In the genomic region with DNA sequence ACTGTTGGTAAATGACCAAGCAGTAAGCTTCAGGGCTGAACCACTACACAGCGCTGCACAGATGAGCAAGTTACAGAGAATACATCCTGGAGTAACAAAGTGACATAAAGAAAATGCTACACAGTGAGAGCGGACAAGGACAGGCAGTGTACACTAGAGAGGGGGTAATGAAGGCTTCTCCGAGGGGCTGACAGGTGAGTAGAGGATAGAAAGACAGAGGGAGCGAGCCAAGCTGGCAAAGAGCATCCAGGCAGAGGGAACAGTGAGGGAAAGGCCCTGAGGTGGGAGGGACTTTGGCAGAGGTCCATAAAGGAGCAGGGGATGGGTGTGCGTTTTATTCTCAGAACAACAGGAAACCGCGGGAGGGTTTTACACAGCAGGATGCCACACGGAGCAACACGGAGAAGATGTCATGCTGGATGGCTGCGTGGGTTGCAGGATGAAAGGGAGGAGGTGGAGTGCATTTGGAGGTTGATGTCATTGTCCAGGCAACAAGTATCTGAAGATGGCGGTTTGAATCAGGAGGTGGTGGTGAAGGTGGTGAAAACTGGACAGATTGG, we compare ENCODE assay signal across 14 cellular contexts. TPM values are rescaled to one million over a fixed set of nuclear protein-coding genes. Genes with fewer than 3 reads are reported as not detected.
A peak's percentile ranks its signal among the peaks of the same experiment; 100 is the strongest.
DNase-seq lines count a peak whose midpoint lies in the region; FAIRE-seq and TF ChIP-seq lines count a peak whose summit lies in the region.
"Had no signal": no experiment of that assay in that cellular context is flagged by ENCODE, and none has a peak within 500 bp of the region (broad histone marks: within the 10 kb centered on the region; RNA-seq: fewer than 3 reads in every experiment).

No MANE protein-coding gene starts in this region.

- no peak overlapping the region for H2AK5ac ChIP-seq in H1 (ENCODE audit: low read depth, low read length)

- 0 out of 2 replicates have a peak overlapping the region, but pooled peaks have one; percentile 60 for H2BK5ac ChIP-seq in H1 (ENCODE audit: low read depth, low read length)

- TF ChIP-seq RAD21 in H1 (IDR thresholded peaks at IDR 0.05 in 1 of 2, conservative IDR thresholded peaks at IDR 0.05 in 1 of 2; ENCODE audit: low read depth in 2 of 2, low read length in 2 of 2), result no peak

- H2BK120ac ChIP-seq in H1 (replicated peaks; ENCODE audit: low read depth, low read length), result no peak overlapping the region

- no peak overlapping the region for H2AFZ ChIP-seq in H1 (ENCODE audit: low read length)

- CTCF ChIA-PET in H1 (lab: Charles Lee; ENCODE audit: partially characterized antibody), result interaction anchor here (0.9 to 2.5 kb wide), 5 partner anchors 12 to 209 kb away, joined by 3 to 10 read pairs (median 4); no protein-coding TSS in a partner anchor

- no peak overlapping the region for H2BK12ac ChIP-seq in H1 (ENCODE audit: low read depth, low read length)

- no peaks in the 10 kb centered on the region for H4K20me1 ChIP-seq in H1 (replicated peaks in 1 of 2; ENCODE audit: control insufficient read depth in 1 of 2, insufficient read depth in 2 of 2, low read length in 2 of 2)

- H3K4me1 Mint-ChIP-seq in CD14-positive monocyte, result no peaks in the 10 kb centered on the region

- no peaks in the 10 kb centered on the region for H3K79me1 ChIP-seq in H1 (ENCODE audit: low read depth, low read length)

- no peak overlapping the region for H4K91ac ChIP-seq in H1 (replicated peaks; ENCODE audit: insufficient read length, low read length)

- no peak overlapping the region for H3K27ac Mint-ChIP-seq in CD14-positive monocyte
- H3K27ac Mint-ChIP-seq: progenitor cell of endocrine pancreas had no signal

- no peak overlapping the region for H3K18ac ChIP-seq in H1 (ENCODE audit: extremely low read depth, low read length)

- no peak overlapping the region for H3K9ac ChIP-seq in H1 (replicated peaks in 1 of 4; ENCODE audit: extremely low read depth in 1 of 4, low read depth in 3 of 4, low read length in 3 of 4)

- no peaks in the 10 kb centered on the region for H3K36me3 Mint-ChIP-seq in CD14-positive monocyte

- H3K27me3 ChIP-seq in H1 (replicated peaks in 1 of 4; ENCODE audit: control insufficient read depth in 3 of 4, extremely low read depth in 1 of 4, insufficient read depth in 3 of 4, low read length in 3 of 4), result peaks cover 0 to 6% (median 3%) of the 10 kb centered on the region in 4 experiments; a peak in 2 of 7 replicates

- H3K27me3 Mint-ChIP-seq in CD14-positive monocyte (ENCODE audit: low read depth in 3 of 3), result peaks cover 4 to 25% (median 14%) of the 10 kb centered on the region in 3 donors

- DNase-seq in activated CD8-positive, alpha-beta memory T cell treated with anti-CD3 and anti-CD28 coated beads for 24 hours, result peak; percentile 61
- no peak for DNase-seq in activated CD8-positive, alpha-beta memory T cell treated with anti-CD3 and anti-CD28 coated beads, Interleukin-2, amount 50 U/mL, for 4 hours
- peak; percentile 38 for DNase-seq in activated T-cell treated with anti-CD3 and anti-CD28 coated beads for 48 hours (ENCODE audit: low read depth)
- no peak for DNase-seq in H1 (ENCODE audit: low read depth in 1 of 2, low spot score in 2 of 2)
- DNase-seq in urothelium cell line (ENCODE audit: low spot score), result peak; percentile 54
- DNase-seq in CD14-positive monocyte (ENCODE audit: low spot score), result no peak
- DNase-seq in NCI-H1105 (lab: John Stamatoyannopoulos, UW), result no peak
- DNase-seq in T1000 (lab: John Stamatoyannopoulos, UW), result no peak

- no peak overlapping the region for H3K4me3 ChIP-seq in H1 (ENCODE audit: extremely low read depth in 1 of 4, insufficient read depth in 2 of 4, low read depth in 3 of 4, low read length in 4 of 4)

- H2BK20ac ChIP-seq in H1 (ENCODE audit: low read length), result no peak overlapping the region

- H3K79me2 ChIP-seq in H1 (ENCODE audit: control insufficient read depth in 1 of 2, insufficient read depth in 2 of 2, low read length in 2 of 2), result no peaks in the 10 kb centered on the region

- H3K9me3 Mint-ChIP-seq in CD14-positive monocyte, result peaks cover 0 to 8% (median 5%) of the 10 kb centered on the region in 7 donors

- 0 out of 2 replicates have a peak overlapping the region, but pooled peaks have one; percentile 16 for H2BK15ac ChIP-seq in H1 (ENCODE audit: low read length)

- H3K23me2 ChIP-seq in H1 (ENCODE audit: low read depth, low read length), result no peaks in the 10 kb centered on the region

- FAIRE-seq in H1 (lab: Jason Lieb, UNC), result no peak
- peak; percentile 5 for FAIRE-seq in urothelium cell line (lab: Jason Lieb, UNC)
- FAIRE-seq: frontal cortex had no signal

- intact Hi-C loops in CD14-positive monocyte (cut with micrococcal nuclease), result no loop called here

- no peak overlapping the region for H3K14ac ChIP-seq in H1 (ENCODE audit: insufficient read length)

- peaks cover 5% of the 10 kb centered on the region in 2 experiments; a peak in 1 of 4 replicates for H3K9me3 ChIP-seq in H1 (ENCODE audit: insufficient read depth in 2 of 2, low read depth in 1 of 2, low read length in 1 of 2)

- H3K4me1 ChIP-seq in H1 (replicated peaks in 1 of 4; ENCODE audit: control insufficient read depth in 3 of 4, insufficient read depth in 4 of 4, low read length in 3 of 4), result no peaks in the 10 kb centered on the region

- no peak overlapping the region for H3K23ac ChIP-seq in H1 (ENCODE audit: insufficient read length)

- H3K27ac ChIP-seq in H1 (ENCODE audit: low read depth, low read length), result no peak overlapping the region
- H3K27ac ChIP-seq: VCaP had no signal

- TF ChIP-seq EP300 in H1 (IDR thresholded peaks at IDR 0.05; ENCODE audit: borderline replicate concordance in 1 of 2, low read depth in 2 of 2, low read length in 2 of 2), result no peak

- no peak overlapping the region for H3K4me2 ChIP-seq in H1 (ENCODE audit: insufficient read depth in 1 of 2, low read depth in 2 of 2, low read length in 2 of 2)

- TF ChIP-seq POLR2A in H1 (IDR thresholded peaks at IDR 0.05; ENCODE audit: control extremely low read depth in 1 of 2, low read depth in 2 of 2, low read length in 2 of 2), result no peak

- no peak overlapping the region for H3K4me3 Mint-ChIP-seq in CD14-positive monocyte

- no peak overlapping the region for H4K5ac ChIP-seq in H1 (ENCODE audit: insufficient read length, low read depth, low read length)

- WGBS in H1 (ENCODE audit: extremely low coverage in 1 of 2, insufficient coverage in 1 of 2, insufficient read length in 1 of 2, insufficient replicate concordance in 2 of 2, low coverage in 1 of 2, low lambda C conversion rate in 2 of 2, missing lambda C conversion rate in 1 of 2), 2 experiments, result 78% methylated on average over 11 of the region's 11 CpGs; no CpG with 5 or more reads in 1 of the 2 experiments

- H4K8ac ChIP-seq in H1 (ENCODE audit: extremely low read depth, insufficient read depth, low read length), result no peak overlapping the region; the same call in 1 of the 2 replicates

- TF ChIP-seq CTCF in H1 (IDR thresholded peaks at IDR 0.05; ENCODE audit: control extremely low read depth in 1 of 3, insufficient read depth in 1 of 3, low read depth in 1 of 3, low read length in 3 of 3), result no peak
- no peak for TF ChIP-seq CTCF in CD14-positive monocyte (IDR thresholded peaks at IDR 0.05)

- no peak overlapping the region for H3K4ac ChIP-seq in H1 (replicated peaks; ENCODE audit: insufficient read length, low read depth, low read length)

- no peak overlapping the region for H3K56ac ChIP-seq in H1 (replicated peaks; ENCODE audit: insufficient read length, low read depth, low read length)

- POLR2A ChIA-PET in H1 (lab: Charles Lee; ENCODE audit: partially characterized antibody), result interaction anchor here (1.1 kb wide), 1 partner anchor 16 kb away, joined by 3 read pairs; no protein-coding TSS in a partner anchor

- H3K36me3 ChIP-seq in H1 (ENCODE audit: control insufficient read depth in 2 of 4, insufficient read depth in 4 of 4, low read length in 3 of 4), result no peaks in the 10 kb centered on the region

TF ChIP-seq in H1, 55 proteins besides CTCF, POLR2A, EP300 and RAD21:
- TF ChIP-seq EZH2 (IDR thresholded peaks at IDR 0.05; ENCODE audit: low read depth, low read length, severe bottlenecking) (no peak), SP2 (IDR thresholded peaks at IDR 0.05; ENCODE audit: low read length) (no peak)
TF ChIP-seq in H1: peak in this region for 0.

RNA-seq across cellular contexts. Expression of a gene that starts 13.4 kb away (rescaled TPM):
- total RNA-seq in H1 (2021; fragmentation: NEBNext Ultra II Directional; extraction: Animal tissue kit (Norgen Biotek cat#: 25700)), result not detected in 2 replicates
- 0.02 and 0.11 TPM in 2 replicates for polyA plus RNA-seq in H1 (2011; rRNA removed)
- 0.04 TPM for polyA plus RNA-seq in H1 (2011; cell fraction: cytosol; rRNA removed)
- polyA plus RNA-seq in H1 (2011; cell fraction: nucleus; rRNA removed), result 0.10 TPM
- polyA plus RNA-seq in H1 (2012, experiment 1 of 2), result not detected in 4 replicates
- not detected for polyA plus RNA-seq in H1 (2012, experiment 2 of 2)
- polyA plus RNA-seq in H1 (2013, experiment 1 of 2), result 0.02 TPM
- polyA plus RNA-seq in H1 (2013, experiment 2 of 2), result 0.04 TPM
- 0.06 TPM in 1 of 2 replicates, not detected in the other for polyA minus RNA-seq in H1 (2011; rRNA and poly(A)+ RNA removed)
- polyA minus RNA-seq in H1 (2011; cell fraction: cytosol; rRNA and poly(A)+ RNA removed), result not detected
- not detected for polyA minus RNA-seq in H1 (2011; cell fraction: nucleus; rRNA and poly(A)+ RNA removed)
- not detected for polyA plus RNA-seq in CD14-positive monocyte
- total RNA-seq: G401, LHCN-M2, lung microvascular endothelial cell, progenitor cell of endocrine pancreas had no signal

Comparison
In these comparisons a context has a peak if more than half of its experiments do, and no peak if none do; other contexts are left out.
1. DNase-seq: peak in activated CD8-positive, alpha-beta memory T cell treated with anti-CD3 and anti-CD28 coated beads for 24 hours (single experiment), activated T-cell treated with anti-CD3 and anti-CD28 coated beads for 48 hours (single experiment) and urothelium cell line (single experiment); none in activated CD8-positive, alpha-beta memory T cell treated with anti-CD3 and anti-CD28 coated beads, Interleukin-2, amount 50 U/mL, for 4 hours (single experiment), H1 (0 of 2), CD14-positive monocyte (single experiment), NCI-H1105 (single experiment) and T1000 (single experiment).